Comparison of ENCODE assay signal across 8 cellular contexts in the genomic region with DNA sequence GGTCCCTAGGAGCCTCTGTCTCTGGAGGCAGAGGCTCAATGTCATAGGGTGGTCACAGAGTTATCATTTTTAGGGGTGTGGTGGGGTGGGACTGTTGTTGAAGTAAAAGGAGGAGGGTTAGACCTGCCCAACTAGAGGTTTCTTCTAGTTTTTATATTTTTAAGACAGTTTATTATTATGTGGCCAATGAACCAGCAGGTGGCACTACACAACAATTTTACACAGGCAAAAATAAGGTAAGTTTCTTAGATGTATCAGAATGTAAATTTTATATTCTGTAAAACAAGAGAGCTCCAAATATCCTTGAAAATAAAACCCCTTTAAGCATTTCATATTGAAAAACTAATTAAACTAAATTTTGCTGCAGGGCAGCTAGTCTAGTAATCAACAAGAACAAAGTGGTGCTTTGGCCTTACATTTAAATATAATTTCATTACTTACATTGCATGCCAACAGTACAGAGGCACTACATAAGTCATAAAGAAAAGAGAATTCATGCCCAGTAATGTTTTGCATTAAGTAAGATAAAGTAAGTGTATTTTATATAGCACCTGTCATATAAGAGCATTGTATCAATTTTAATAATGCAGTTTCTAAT. TPM values are rescaled to one million over a fixed set of nuclear protein-coding genes. Genes with fewer than 3 reads are reported as not detected.
DNase-seq lines count a peak whose midpoint lies in the region; ATAC-seq and TF ChIP-seq lines count a peak whose summit lies in the region.

No MANE protein-coding gene starts in this region.

- no peak overlapping the region for H3K4me2 ChIP-seq in osteoblast (ENCODE audit: insufficient read depth, low read length)

- no peak overlapping the region for H3K27ac ChIP-seq in SJCRH30
- no peak overlapping the region for H3K27ac ChIP-seq in osteoblast (ENCODE audit: low read depth, low read length)

- H3K36me3 ChIP-seq in SJCRH30 (peaks cover 56% of the 10 kb centered on the region), osteoblast (ENCODE audit: insufficient read depth, low read length) (no peaks in the 10 kb centered on the region)

- H3K79me2 ChIP-seq in osteoblast (ENCODE audit: insufficient read depth, low read length) = no peaks in the 10 kb centered on the region

- ATAC-seq in activated naive CD8-positive, alpha-beta T cell treated with anti-CD3 and anti-CD28 coated beads, Interleukin-2, amount 50 U/mL, for 24 hours = no peak
- ATAC-seq in GM19452 (IDR thresholded peaks at IDR 0.05; ENCODE audit: unreplicated experiment) = no peak

- H2AFZ ChIP-seq in osteoblast (ENCODE audit: low read length) = no peak overlapping the region

- TF ChIP-seq CTCF in epithelial cell of proximal tubule (conservative IDR thresholded peaks at IDR 0.05; ENCODE audit: low read depth, low read length) (peak; percentile 64), osteoblast (IDR thresholded peaks at IDR 0.05; ENCODE audit: extremely low read depth, low read depth, low read length) (peak; percentile 65)

- H3K27me3 ChIP-seq in SJCRH30 = no peaks in the 10 kb centered on the region
- no peaks in the 10 kb centered on the region for H3K27me3 ChIP-seq in osteoblast (ENCODE audit: insufficient read depth, low read length)

- H3K4me1 ChIP-seq in SJCRH30 (peaks cover 4% of the 10 kb centered on the region; the same call in 1 of the 2 replicates), osteoblast (ENCODE audit: insufficient read depth, low read length) (no peaks in the 10 kb centered on the region)

- H3K4me3 Mint-ChIP-seq in activated naive CD8-positive, alpha-beta T cell treated with anti-CD3 and anti-CD28 coated beads, Interleukin-2, amount 50 U/mL, for 24 hours = no peak overlapping the region
- H3K4me3 Mint-ChIP-seq in activated naive CD8-positive, alpha-beta T cell treated with anti-CD3 and anti-CD28 coated beads for 36 hours = no peak overlapping the region

- DNase-seq in activated naive CD8-positive, alpha-beta T cell treated with anti-CD3 and anti-CD28 coated beads, Interleukin-2, amount 50 U/mL, for 24 hours = peak; percentile 10
- DNase-seq in activated naive CD8-positive, alpha-beta T cell treated with anti-CD3 and anti-CD28 coated beads for 36 hours = no peak
- peak; percentile 63 for DNase-seq in HS-27A (ENCODE audit: low read depth)
- peak; percentile 25 to 72 for DNase-seq in SJCRH30
- DNase-seq in epithelial cell of proximal tubule (ENCODE audit: low read depth) = peak; percentile 12
- no peak for DNase-seq in osteoblast (ENCODE audit: insufficient read length, low spot score, missing footprints)
- DNase-seq in NCI-H187 treated with DMSO at 0.1 percent for 48 hours (lab: John Stamatoyannopoulos, UW) = no peak

- H3K27me3 Mint-ChIP-seq in activated naive CD8-positive, alpha-beta T cell treated with anti-CD3 and anti-CD28 coated beads, Interleukin-2, amount 50 U/mL, for 24 hours = peaks cover 7% of the 10 kb centered on the region
- peaks cover 10% of the 10 kb centered on the region for H3K27me3 Mint-ChIP-seq in activated naive CD8-positive, alpha-beta T cell treated with anti-CD3 and anti-CD28 coated beads for 36 hours

- no peaks in the 10 kb centered on the region for H3K36me3 Mint-ChIP-seq in activated naive CD8-positive, alpha-beta T cell treated with anti-CD3 and anti-CD28 coated beads, Interleukin-2, amount 50 U/mL, for 24 hours (ENCODE audit: low read depth)
- H3K36me3 Mint-ChIP-seq in activated naive CD8-positive, alpha-beta T cell treated with anti-CD3 and anti-CD28 coated beads for 36 hours = no peaks in the 10 kb centered on the region

- H3K4me1 Mint-ChIP-seq in activated naive CD8-positive, alpha-beta T cell treated with anti-CD3 and anti-CD28 coated beads, Interleukin-2, amount 50 U/mL, for 24 hours = no peaks in the 10 kb centered on the region
- no peaks in the 10 kb centered on the region for H3K4me1 Mint-ChIP-seq in activated naive CD8-positive, alpha-beta T cell treated with anti-CD3 and anti-CD28 coated beads for 36 hours

- no peak overlapping the region for H3K27ac Mint-ChIP-seq in activated naive CD8-positive, alpha-beta T cell treated with anti-CD3 and anti-CD28 coated beads, Interleukin-2, amount 50 U/mL, for 24 hours
- no peak overlapping the region for H3K27ac Mint-ChIP-seq in activated naive CD8-positive, alpha-beta T cell treated with anti-CD3 and anti-CD28 coated beads for 36 hours

- no peaks in the 10 kb centered on the region for H4K20me1 ChIP-seq in osteoblast (ENCODE audit: insufficient read depth, low read length)

- H3K9me3 Mint-ChIP-seq in activated naive CD8-positive, alpha-beta T cell treated with anti-CD3 and anti-CD28 coated beads, Interleukin-2, amount 50 U/mL, for 24 hours = no peaks in the 10 kb centered on the region
- H3K9me3 Mint-ChIP-seq in activated naive CD8-positive, alpha-beta T cell treated with anti-CD3 and anti-CD28 coated beads for 36 hours = no peaks in the 10 kb centered on the region

- H3K9me3 ChIP-seq in SJCRH30 (replicated peaks) (no peaks in the 10 kb centered on the region), osteoblast (ENCODE audit: low read depth, low read length) (no peaks in the 10 kb centered on the region)

- no peak overlapping the region for H3K4me3 ChIP-seq in SJCRH30
- no peak overlapping the region for H3K4me3 ChIP-seq in epithelial cell of proximal tubule (ENCODE audit: low read depth, low read length)
- H3K4me3 ChIP-seq in osteoblast (ENCODE audit: insufficient read depth, low read length) = no peak overlapping the region

RNA-seq across cellular contexts. Expression of a gene that starts 22.2 kb away (rescaled TPM):
- not detected for total RNA-seq in activated naive CD8-positive, alpha-beta T cell treated with anti-CD3 and anti-CD28 coated beads for 36 hours
- total RNA-seq in SJCRH30 (2014; rRNA removed; shearing (Covaris generic)) = 0.45 and 0.76 TPM in 2 replicates
- total RNA-seq in epithelial cell of proximal tubule (not detected in 2 replicates), osteoblast (under 0.01 and 0.29 TPM in 2 replicates)

Comparison
In these comparisons a context has a peak if more than half of its experiments do, and no peak if none do; other contexts are left out.
1. DNase-seq: peak in activated naive CD8-positive, alpha-beta T cell treated with anti-CD3 and anti-CD28 coated beads, Interleukin-2, amount 50 U/mL, for 24 hours (single experiment), HS-27A (single experiment), SJCRH30 (2 of 2) and epithelial cell of proximal tubule (single experiment); none in activated naive CD8-positive, alpha-beta T cell treated with anti-CD3 and anti-CD28 coated beads for 36 hours (single experiment), osteoblast (single experiment) and NCI-H187 treated with DMSO at 0.1 percent for 48 hours (single experiment).